ENCODE assay signal across 19 cellular contexts in genomic region chr9:78620764-78621163, GRCh38.
A peak's percentile ranks its signal among the peaks of the same experiment; 100 is the strongest.
DNase-seq lines count a peak whose midpoint lies in the region; ATAC-seq, FAIRE-seq and TF ChIP-seq lines count a peak whose summit lies in the region.
"Had no signal": no experiment of that assay in that cellular context is flagged by ENCODE, and none has a peak within 500 bp of the region (broad histone marks: within the 10 kb centered on the region; RNA-seq: fewer than 3 reads in every experiment).

No MANE protein-coding gene starts in this region.

- H3K36me3 Mint-ChIP-seq in astrocyte (ENCODE audit: low read depth, unreplicated experiment) = no peaks in the 10 kb centered on the region
- H3K36me3 Mint-ChIP-seq in CD8-positive, alpha-beta T cell = no peaks in the 10 kb centered on the region
- H3K36me3 Mint-ChIP-seq in activated naive CD4-positive, alpha-beta T cell treated with anti-CD3 and anti-CD28 coated beads, Interleukin-2, amount 10 ng/mL, durations not matched to agents 7 days and 5 days = no peaks in the 10 kb centered on the region

- 57% methylated on average over 5 of the region's 5 CpGs for WGBS in A549 (ENCODE audit: missing lambda C conversion rate)

- H2AFZ ChIP-seq in astrocyte (ENCODE audit: low read depth, low read length) = peak overlapping the region; percentile 54

- no peaks in the 10 kb centered on the region for H3K9me3 ChIP-seq in A549
- no peaks in the 10 kb centered on the region for H3K9me3 ChIP-seq in astrocyte (ENCODE audit: insufficient read depth, low read depth, low read length)
- H3K9me3 ChIP-seq in CD8-positive, alpha-beta T cell (ENCODE audit: low read length) = no peaks in the 10 kb centered on the region
- H3K9me3 ChIP-seq: suprapubic skin had no signal

- H3K4me3 Mint-ChIP-seq in astrocyte (ENCODE audit: unreplicated experiment) = no peak overlapping the region
- no peak overlapping the region for H3K4me3 Mint-ChIP-seq in CD8-positive, alpha-beta T cell
- H3K4me3 Mint-ChIP-seq in activated naive CD4-positive, alpha-beta T cell treated with anti-CD3 and anti-CD28 coated beads, Interleukin-2, amount 10 ng/mL, durations not matched to agents 7 days and 5 days = no peak overlapping the region
- H3K4me3 Mint-ChIP-seq: activated CD8-positive, alpha-beta T cell treated with anti-CD3 and anti-CD28 coated beads for 36 hours; activated T-helper 17 cell treated with anti-CD3 and anti-CD28 coated beads, Interleukin-2, amount 50 U/mL, for 72 hours; neural crest cell had no signal

- H3K4me3 ChIP-seq in A549 = no peak overlapping the region
- peak overlapping the region; percentile 22 for H3K4me3 ChIP-seq in astrocyte (ENCODE audit: insufficient read depth, low read depth, low read length)
- H3K4me3 ChIP-seq in fibroblast of villous mesenchyme (ENCODE audit: low read depth, low read length) = no peak overlapping the region
- no peak overlapping the region for H3K4me3 ChIP-seq in CD8-positive, alpha-beta T cell (ENCODE audit: low read depth, low read length)
- H3K4me3 ChIP-seq: K562, suprapubic skin had no signal

- H3K4me2 ChIP-seq in A549 (peak overlapping the region; percentile 48), astrocyte (ENCODE audit: low read length) (peak overlapping the region; percentile 64)

- no peaks in the 10 kb centered on the region for H3K27me3 Mint-ChIP-seq in astrocyte (ENCODE audit: low read depth, unreplicated experiment)
- H3K27me3 Mint-ChIP-seq in CD8-positive, alpha-beta T cell (ENCODE audit: low read depth) = no peaks in the 10 kb centered on the region
- H3K27me3 Mint-ChIP-seq in activated naive CD4-positive, alpha-beta T cell treated with anti-CD3 and anti-CD28 coated beads, Interleukin-2, amount 10 ng/mL, durations not matched to agents 7 days and 5 days = no peaks in the 10 kb centered on the region
- H3K27me3 Mint-ChIP-seq: activated CD8-positive, alpha-beta T cell treated with anti-CD3 and anti-CD28 coated beads for 36 hours; activated T-helper 17 cell treated with anti-CD3 and anti-CD28 coated beads, Interleukin-2, amount 50 U/mL, for 72 hours had no signal

- TF ChIP-seq CTCF in A549 (IDR thresholded peaks at IDR 0.05) (no peak), astrocyte (IDR thresholded peaks at IDR 0.05; ENCODE audit: insufficient read depth, low read depth, low read length) (no peak), fibroblast of villous mesenchyme (IDR thresholded peaks at IDR 0.05; ENCODE audit: insufficient read depth, low read depth, low read length) (no peak)
- TF ChIP-seq CTCF in CD8-positive, alpha-beta T cell (IDR thresholded peaks at IDR 0.05) = no peak

- peak; percentile 69 to 85; a peak in 5 of 6 replicates for ATAC-seq in A549
- no peak for ATAC-seq in CD8-positive, alpha-beta T cell
- ATAC-seq: activated CD8-positive, alpha-beta T cell treated with anti-CD3 and anti-CD28 coated beads for 36 hours; activated T-helper 17 cell treated with anti-CD3 and anti-CD28 coated beads, Interleukin-2, amount 50 U/mL, for 72 hours; K562 had no signal

- H3K4me1 Mint-ChIP-seq in astrocyte (ENCODE audit: low read depth, unreplicated experiment) = peaks cover 22% of the 10 kb centered on the region
- no peaks in the 10 kb centered on the region for H3K4me1 Mint-ChIP-seq in CD8-positive, alpha-beta T cell (ENCODE audit: low read depth)
- no peaks in the 10 kb centered on the region for H3K4me1 Mint-ChIP-seq in activated naive CD4-positive, alpha-beta T cell treated with anti-CD3 and anti-CD28 coated beads, Interleukin-2, amount 10 ng/mL, durations not matched to agents 7 days and 5 days
- H3K4me1 Mint-ChIP-seq: activated T-helper 17 cell treated with anti-CD3 and anti-CD28 coated beads, Interleukin-2, amount 50 U/mL, for 72 hours; neural crest cell had no signal

- no peak for TF ChIP-seq EP300 in A549 (IDR thresholded peaks at IDR 0.05)

- no peaks in the 10 kb centered on the region for H3K36me3 ChIP-seq in astrocyte (ENCODE audit: insufficient read depth, low read length)
- H3K36me3 ChIP-seq in CD8-positive, alpha-beta T cell (ENCODE audit: insufficient read depth, low read length) = no peaks in the 10 kb centered on the region
- H3K36me3 ChIP-seq: suprapubic skin had no signal

- DNase-seq in A549 (ENCODE audit: low read depth in 1 of 2, low spot score in 1 of 2) (peak in 1 of 2 experiments; percentile 7), HPDE6-E6E7 (ENCODE audit: extremely low spot score) (peak; percentile 7), astrocyte (ENCODE audit: low read depth) (peak; percentile 77), fibroblast of villous mesenchyme (ENCODE audit: low read depth) (peak; percentile 6), germinal center (ENCODE audit: low spot score) (no peak), NCI-H1930 (lab: John Stamatoyannopoulos, UW) (no peak)
- no peak for DNase-seq in CD8-positive, alpha-beta T cell
- no peak for DNase-seq in activated naive CD4-positive, alpha-beta T cell treated with anti-CD3 and anti-CD28 coated beads, Interleukin-2, amount 10 ng/mL, durations not matched to agents 7 days and 5 days
- DNase-seq: activated CD8-positive, alpha-beta T cell treated with anti-CD3 and anti-CD28 coated beads for 36 hours; aorta; effector CD8-positive, alpha-beta T cell; hypothalamus; NCI-H187; NCI-H526 treated with DMSO at 0.1 percent for 48 hours had no signal

- H3K9me3 Mint-ChIP-seq in astrocyte (ENCODE audit: unreplicated experiment) = peaks cover 3% of the 10 kb centered on the region
- no peaks in the 10 kb centered on the region for H3K9me3 Mint-ChIP-seq in CD8-positive, alpha-beta T cell
- no peaks in the 10 kb centered on the region for H3K9me3 Mint-ChIP-seq in activated naive CD4-positive, alpha-beta T cell treated with anti-CD3 and anti-CD28 coated beads, Interleukin-2, amount 10 ng/mL, durations not matched to agents 7 days and 5 days
- H3K9me3 Mint-ChIP-seq: activated CD8-positive, alpha-beta T cell treated with anti-CD3 and anti-CD28 coated beads for 36 hours; activated T-helper 17 cell treated with anti-CD3 and anti-CD28 coated beads, Interleukin-2, amount 50 U/mL, for 72 hours had no signal

- no peak for TF ChIP-seq RAD21 in A549 (conservative IDR thresholded peaks at IDR 0.05 in 1 of 2, IDR thresholded peaks at IDR 0.05 in 1 of 2)

- POLR2A ChIA-PET in A549 (lab: Yijun Ruan, JAX) = no interaction called here
- POLR2A ChIA-PET in CD8-positive, alpha-beta T cell (lab: Charles Lee) = no interaction called here

- FAIRE-seq in A549 (lab: Jason Lieb, UNC) (no peak), astrocyte (lab: Jason Lieb, UNC) (peak; percentile 84)
- FAIRE-seq: K562 had no signal

- H3K27me3 ChIP-seq in astrocyte (ENCODE audit: insufficient read depth, low read length) = no peaks in the 10 kb centered on the region
- H3K27me3 ChIP-seq in CD8-positive, alpha-beta T cell (ENCODE audit: insufficient read depth, low read length) = no peaks in the 10 kb centered on the region
- H3K27me3 ChIP-seq: suprapubic skin had no signal

- H3K79me2 ChIP-seq in astrocyte (ENCODE audit: insufficient read depth, low read length) = no peaks in the 10 kb centered on the region

- H3K9ac ChIP-seq in astrocyte (ENCODE audit: low read length) = peak overlapping the region; percentile 38

- H3K4me1 ChIP-seq in A549 (peaks cover 14% of the 10 kb centered on the region), astrocyte (ENCODE audit: insufficient read depth, low read length) (peaks cover 11% of the 10 kb centered on the region)
- H3K4me1 ChIP-seq in CD8-positive, alpha-beta T cell (ENCODE audit: insufficient read depth, low read length) = no peaks in the 10 kb centered on the region
- H3K4me1 ChIP-seq: suprapubic skin had no signal

- H3K27ac ChIP-seq in A549 (peak overlapping the region; percentile 14 to 27; a peak in 4 of 6 replicates), astrocyte (ENCODE audit: low read depth, low read length) (peak overlapping the region; percentile 65)
- H3K27ac ChIP-seq in CD8-positive, alpha-beta T cell (ENCODE audit: low read depth, low read length) = no peak overlapping the region
- H3K27ac ChIP-seq: RWPE1, suprapubic skin had no signal

- intact Hi-C loops in CD8-positive, alpha-beta T cell (cut with DNase I, micrococcal nuclease) = no loop called here

- peak overlapping the region; percentile 73 for H3K27ac Mint-ChIP-seq in astrocyte (ENCODE audit: unreplicated experiment)
- H3K27ac Mint-ChIP-seq in CD8-positive, alpha-beta T cell = no peak overlapping the region
- H3K27ac Mint-ChIP-seq in activated naive CD4-positive, alpha-beta T cell treated with anti-CD3 and anti-CD28 coated beads, Interleukin-2, amount 10 ng/mL, durations not matched to agents 7 days and 5 days = no peak overlapping the region
- H3K27ac Mint-ChIP-seq: activated CD8-positive, alpha-beta T cell treated with anti-CD3 and anti-CD28 coated beads for 36 hours; activated T-helper 17 cell treated with anti-CD3 and anti-CD28 coated beads, Interleukin-2, amount 50 U/mL, for 72 hours had no signal

- CTCF ChIA-PET in A549 (lab: Yijun Ruan, JAX) = interaction anchor here (0.9 kb wide), 1 partner anchor 10 kb away, joined by 3 read pairs; no protein-coding TSS in a partner anchor
- CTCF ChIA-PET in CD8-positive, alpha-beta T cell (lab: Charles Lee) = no interaction called here
- CTCF ChIA-PET in activated naive CD4-positive, alpha-beta T cell treated with anti-CD3 and anti-CD28 coated beads, Interleukin-2, amount 10 ng/mL, durations not matched to agents 7 days and 5 days (lab: Charles Lee) = no interaction called here

- H4K20me1 ChIP-seq in astrocyte (ENCODE audit: insufficient read depth, low read length) = no peaks in the 10 kb centered on the region

- TF ChIP-seq POLR2A in A549 (IDR thresholded peaks at IDR 0.05; ENCODE audit: low read length) = no peak

TF ChIP-seq in A549, 52 proteins besides CTCF, POLR2A, EP300 and RAD21 (continues in another document):
- TF ChIP-seq, protein P1, sequence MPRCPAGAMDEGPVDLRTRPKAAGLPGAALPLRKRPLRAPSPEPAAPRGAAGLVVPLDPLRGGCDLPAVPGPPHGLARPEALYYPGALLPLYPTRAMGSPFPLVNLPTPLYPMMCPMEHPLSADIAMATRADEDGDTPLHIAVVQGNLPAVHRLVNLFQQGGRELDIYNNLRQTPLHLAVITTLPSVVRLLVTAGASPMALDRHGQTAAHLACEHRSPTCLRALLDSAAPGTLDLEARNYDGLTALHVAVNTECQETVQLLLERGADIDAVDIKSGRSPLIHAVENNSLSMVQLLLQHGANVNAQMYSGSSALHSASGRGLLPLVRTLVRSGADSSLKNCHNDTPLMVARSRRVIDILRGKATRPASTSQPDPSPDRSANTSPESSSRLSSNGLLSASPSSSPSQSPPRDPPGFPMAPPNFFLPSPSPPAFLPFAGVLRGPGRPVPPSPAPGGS (IDR thresholded peaks at IDR 0.05) = no peak
- TF ChIP-seq E2F6 (IDR thresholded peaks at IDR 0.05; ENCODE audit: borderline replicate concordance, low read depth) = no peak
- TF ChIP-seq ZNF302 (CRISPR knock-in tag; IDR thresholded peaks at IDR 0.05) = no peak
- TF ChIP-seq EHMT2 (IDR thresholded peaks at IDR 0.05; ENCODE audit: low read depth) = no peak

Comparison
In these comparisons a context has a peak if more than half of its experiments do, and no peak if none do; other contexts are left out.
1. DNase-seq: peak in HPDE6-E6E7 (single experiment), astrocyte (single experiment) and fibroblast of villous mesenchyme (single experiment); none in CD8-positive, alpha-beta T cell (0 of 7), germinal center (single experiment), activated naive CD4-positive, alpha-beta T cell treated with anti-CD3 and anti-CD28 coated beads, Interleukin-2, amount 10 ng/mL, durations not matched to agents 7 days and 5 days (single experiment) and NCI-H1930 (0 of 2).